22 cellular contexts compared by ENCODE assay signal in genomic region chr14:60003991-60004390, GRCh38.
DNase-seq lines count a peak whose midpoint lies in the region; ATAC-seq, FAIRE-seq and TF ChIP-seq lines count a peak whose summit lies in the region.
"Had no signal": no experiment of that assay in that cellular context is flagged by ENCODE, and none has a peak within 500 bp of the region (broad histone marks: within the 10 kb centered on the region; RNA-seq: fewer than 3 reads in every experiment).

No MANE protein-coding gene starts in this region.

- ATAC-seq in pancreas: peak; percentile 88 to 92 (median 90)
- ATAC-seq in GM21381 (IDR thresholded peaks at IDR 0.05; ENCODE audit: unreplicated experiment): no peak
- no peak for ATAC-seq in GM18505 (IDR thresholded peaks at IDR 0.05; ENCODE audit: unreplicated experiment)
- ATAC-seq: Panc1 had no signal

- TF ChIP-seq CTCF in VCaP (conservative IDR thresholded peaks at IDR 0.05): no peak
- TF ChIP-seq CTCF in kidney (IDR thresholded peaks at IDR 0.05; ENCODE audit: borderline replicate concordance, extremely low read depth, insufficient read depth): no peak
- TF ChIP-seq CTCF in pancreas (IDR thresholded peaks at IDR 0.05): no peak

- no peaks in the 10 kb centered on the region for H3K27me3 ChIP-seq in pancreas
- H3K27me3 ChIP-seq: BE2C had no signal

- peaks cover 6 to 11% of the 10 kb centered on the region in 2 donors for H3K4me1 ChIP-seq in kidney (ENCODE audit: control insufficient read depth in 1 of 2, insufficient read depth in 1 of 2, low read depth in 1 of 2, low read length in 2 of 2)
- peaks cover 13 to 29% (median 28%) of the 10 kb centered on the region in 3 donors for H3K4me1 ChIP-seq in pancreas
- H3K4me1 ChIP-seq: BE2C had no signal

- H3K27ac ChIP-seq in VCaP: peak overlapping the region; percentile 92
- no peak overlapping the region for H3K27ac ChIP-seq in kidney (ENCODE audit: low read depth in 2 of 2, low read length in 2 of 2)
- H3K27ac ChIP-seq in pancreas: peak overlapping the region in 2 of 4 donors; percentile 42 to 44
- H3K27ac ChIP-seq: GM23248, HL-60 had no signal

- no peaks in the 10 kb centered on the region for H3K36me3 ChIP-seq in kidney (ENCODE audit: control insufficient read depth in 1 of 2, insufficient read depth in 2 of 2, low read length in 2 of 2)
- no peaks in the 10 kb centered on the region for H3K36me3 ChIP-seq in pancreas
- H3K36me3 ChIP-seq: BE2C had no signal

- no peak for TF ChIP-seq POLR2A in GM18505 (IDR thresholded peaks at IDR 0.05; ENCODE audit: borderline replicate concordance, extremely low read depth, insufficient read depth, insufficient read length)

- WGBS in pancreas, 2 donors: 9 to 11% methylated on average over 3 of the region's 3 CpGs

- intact Hi-C loops in kidney (cut with DNase I) (no loop called here), pancreas (cut with DNase I) (no loop called here)

- H3K9ac ChIP-seq in kidney (ENCODE audit: low read length in 2 of 2): no peak overlapping the region
- H3K9ac ChIP-seq: GM23248, SK-N-SH had no signal

- H3K4me3 ChIP-seq in kidney (ENCODE audit: low read length in 2 of 2): no peak overlapping the region
- no peak overlapping the region for H3K4me3 ChIP-seq in pancreas
- H3K4me3 ChIP-seq: GM23248 had no signal

- FAIRE-seq in kidney (lab: Jason Lieb, UNC) (peak; percentile 94), pancreas (lab: Jason Lieb, UNC) (peak; percentile 39)

- peak; percentile 31 for DNase-seq in HT-29 (ENCODE audit: low spot score)
- no peak for DNase-seq in kidney
- no peak for DNase-seq in pancreas
- DNase-seq in iPS-NIHi7 (ENCODE audit: extremely low spot score): no peak
- no peak for DNase-seq in AG08396 (ENCODE audit: low spot score)
- DNase-seq: BE2C; Calu3; CD4-positive, alpha-beta T cell; DMS79; GM23248; HCEC 1CT; KG1; NCI-H1048; NCI-H146; NCI-H510A treated with DMSO at 0.1 percent for 48 hours; SHP77; SK-N-SH had no signal

- H3K9me3 ChIP-seq in kidney (ENCODE audit: control insufficient read depth in 1 of 2, low read length in 2 of 2) (no peaks in the 10 kb centered on the region), pancreas (no peaks in the 10 kb centered on the region)
- H3K9me3 ChIP-seq: BE2C, SK-N-SH had no signal

Comparison
In these comparisons a context has a peak if more than half of its experiments do, and no peak if none do; other contexts are left out.
1. ATAC-seq: peak in pancreas (4 of 4); none in GM21381 (single experiment) and GM18505 (single experiment).